1 cellular context compared by ENCODE assay signal in genomic region chr7:2644514-2645273, GRCh38.
TF ChIP-seq lines count a peak whose summit lies in the region.

No MANE protein-coding gene starts in this region.

TF ChIP-seq in H1, 55 proteins besides CTCF, POLR2A, EP300 and RAD21 (continued from another document):
- no peak for TF ChIP-seq GTF2F1 (IDR thresholded peaks at IDR 0.05; ENCODE audit: borderline replicate concordance, low read depth, low read length)
